In the genomic region with DNA sequence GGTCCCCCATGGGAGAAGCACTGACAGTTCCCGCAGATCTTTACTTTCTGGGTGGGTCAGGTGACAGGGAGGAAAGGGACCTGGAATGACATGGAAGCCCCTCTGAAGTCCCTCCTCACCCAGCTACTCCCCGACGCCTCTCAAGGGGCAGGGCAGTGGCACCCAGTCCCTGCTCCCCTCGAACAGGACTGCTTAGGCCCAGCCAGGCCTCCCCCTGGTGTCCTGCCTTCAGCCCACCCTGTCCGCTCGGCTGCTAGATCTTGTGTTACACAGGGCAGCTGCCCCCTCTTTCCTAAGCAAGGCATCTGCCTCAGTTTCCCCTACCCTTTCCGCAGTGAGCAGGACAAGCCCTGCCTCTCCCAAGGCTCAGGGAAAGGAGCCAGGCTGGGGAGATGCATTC, we compare ENCODE assay signal across 21 cellular contexts.
A peak's percentile ranks its signal among the peaks of the same experiment; 100 is the strongest.
DNase-seq lines count a peak whose midpoint lies in the region; ATAC-seq, FAIRE-seq and TF ChIP-seq lines count a peak whose summit lies in the region.
"Had no signal": no experiment of that assay in that cellular context is flagged by ENCODE, and none has a peak within 500 bp of the region (broad histone marks: within the 10 kb centered on the region; RNA-seq: fewer than 3 reads in every experiment).

No MANE protein-coding gene starts in this region.

- H3K27me3 ChIP-seq in upper lobe of right lung: no peaks in the 10 kb centered on the region
- H3K27me3 ChIP-seq: BE2C had no signal

- H3K9ac ChIP-seq in kidney (ENCODE audit: low read length in 2 of 2): no peak overlapping the region

- H3K4me1 ChIP-seq in kidney (ENCODE audit: control insufficient read depth in 1 of 2, insufficient read depth in 1 of 2, low read depth in 1 of 2, low read length in 2 of 2) (no peaks in the 10 kb centered on the region), upper lobe of right lung (no peaks in the 10 kb centered on the region)
- H3K4me1 ChIP-seq: BE2C, HAP-1 had no signal

- TF ChIP-seq CTCF in kidney (IDR thresholded peaks at IDR 0.05; ENCODE audit: borderline replicate concordance, extremely low read depth, insufficient read depth): no peak
- no peak for TF ChIP-seq CTCF in upper lobe of right lung (IDR thresholded peaks at IDR 0.05)

- peak; percentile 36 for ATAC-seq in stimulated activated naive CD8-positive, alpha-beta T cell treated with anti-CD3 and anti-CD28 coated beads, Interleukin-15, amount 100 ng/mL, for 72 hours
- no peak for ATAC-seq in stimulated activated naive CD8-positive, alpha-beta T cell treated with anti-CD3 and anti-CD28 coated beads, Interleukin-15, Interleukin-2, amounts not matched to agents 100 U/mL and 50 U/mL, for 24 hours
- no peak for ATAC-seq in upper lobe of right lung
- ATAC-seq in stimulated activated effector memory CD8-positive, alpha-beta T cell treated with anti-CD3 and anti-CD28 coated beads, Interleukin-12 subunit alpha, Interleukin-12 subunit beta, amount 100 ng/mL, for 72 hours: no peak
- ATAC-seq: GM12878 had no signal

- H3K36me3 Mint-ChIP-seq in stimulated activated effector memory CD8-positive, alpha-beta T cell treated with anti-CD3 and anti-CD28 coated beads, Interleukin-12 subunit alpha, Interleukin-12 subunit beta, amount 100 ng/mL, for 72 hours: no peaks in the 10 kb centered on the region
- H3K36me3 Mint-ChIP-seq: CD4-positive, CD25-positive, alpha-beta regulatory T cell; CD8-positive, alpha-beta memory T cell had no signal

- in situ Hi-C loops in KBM-7 (cut with MboI; ENCODE audit: low pct_unique_long_range_greater_than_20kb, low sequenced_read_pairs): no loop called here

- H3K9me3 ChIP-seq in kidney (ENCODE audit: control insufficient read depth in 1 of 2, low read length in 2 of 2) (no peaks in the 10 kb centered on the region), upper lobe of right lung (no peaks in the 10 kb centered on the region)
- H3K9me3 ChIP-seq: BE2C, HAP-1 had no signal

- no peak for FAIRE-seq in kidney (lab: Jason Lieb, UNC)
- FAIRE-seq: A204.1, GM12878 had no signal

- H3K9me3 Mint-ChIP-seq in stimulated activated naive CD8-positive, alpha-beta T cell treated with anti-CD3 and anti-CD28 coated beads, Interleukin-15, amount 100 ng/mL, for 72 hours: no peaks in the 10 kb centered on the region
- H3K9me3 Mint-ChIP-seq in stimulated activated effector memory CD8-positive, alpha-beta T cell treated with anti-CD3 and anti-CD28 coated beads, Interleukin-12 subunit alpha, Interleukin-12 subunit beta, amount 100 ng/mL, for 72 hours: no peaks in the 10 kb centered on the region
- H3K9me3 Mint-ChIP-seq: CD4-positive, CD25-positive, alpha-beta regulatory T cell had no signal

- no peak overlapping the region for H3K27ac ChIP-seq in kidney (ENCODE audit: low read depth in 2 of 2, low read length in 2 of 2)
- no peak overlapping the region for H3K27ac ChIP-seq in upper lobe of right lung

- H3K4me3 Mint-ChIP-seq in stimulated activated naive CD8-positive, alpha-beta T cell treated with anti-CD3 and anti-CD28 coated beads, Interleukin-15, amount 100 ng/mL, for 72 hours: no peak overlapping the region
- no peak overlapping the region for H3K4me3 Mint-ChIP-seq in stimulated activated effector memory CD8-positive, alpha-beta T cell treated with anti-CD3 and anti-CD28 coated beads, Interleukin-12 subunit alpha, Interleukin-12 subunit beta, amount 100 ng/mL, for 72 hours
- H3K4me3 Mint-ChIP-seq: CD4-positive, CD25-positive, alpha-beta regulatory T cell; CD8-positive, alpha-beta memory T cell had no signal

- no peak overlapping the region for H3K4me3 ChIP-seq in kidney (ENCODE audit: low read length in 2 of 2)
- H3K4me3 ChIP-seq in upper lobe of right lung: no peak overlapping the region
- H3K4me3 ChIP-seq: GM12878, HAP-1 had no signal

- no peaks in the 10 kb centered on the region for H3K4me1 Mint-ChIP-seq in stimulated activated naive CD8-positive, alpha-beta T cell treated with anti-CD3 and anti-CD28 coated beads, Interleukin-15, amount 100 ng/mL, for 72 hours
- H3K4me1 Mint-ChIP-seq in stimulated activated effector memory CD8-positive, alpha-beta T cell treated with anti-CD3 and anti-CD28 coated beads, Interleukin-12 subunit alpha, Interleukin-12 subunit beta, amount 100 ng/mL, for 72 hours: no peaks in the 10 kb centered on the region
- H3K4me1 Mint-ChIP-seq: CD8-positive, alpha-beta memory T cell had no signal

- H3K36me3 ChIP-seq in kidney (ENCODE audit: control insufficient read depth in 1 of 2, insufficient read depth in 2 of 2, low read length in 2 of 2) (no peaks in the 10 kb centered on the region), upper lobe of right lung (no peaks in the 10 kb centered on the region)
- H3K36me3 ChIP-seq: BE2C, HAP-1 had no signal

- H3K27ac Mint-ChIP-seq in stimulated activated naive CD8-positive, alpha-beta T cell treated with anti-CD3 and anti-CD28 coated beads, Interleukin-15, amount 100 ng/mL, for 72 hours: no peak overlapping the region
- H3K27ac Mint-ChIP-seq in stimulated activated effector memory CD8-positive, alpha-beta T cell treated with anti-CD3 and anti-CD28 coated beads, Interleukin-12 subunit alpha, Interleukin-12 subunit beta, amount 100 ng/mL, for 72 hours: no peak overlapping the region
- H3K27ac Mint-ChIP-seq: CD4-positive, CD25-positive, alpha-beta regulatory T cell; CD8-positive, alpha-beta memory T cell had no signal

- intact Hi-C loops in kidney (cut with DNase I) (no loop called here), posterior vena cava (cut with DNase I) (loop anchor here in 1 of 2 donors (5.0 kb wide), 1 partner anchor 827 kb away; no protein-coding TSS in a partner anchor), upper lobe of right lung (cut with DNase I) (no loop called here)

- no peaks in the 10 kb centered on the region for H3K27me3 Mint-ChIP-seq in stimulated activated naive CD8-positive, alpha-beta T cell treated with anti-CD3 and anti-CD28 coated beads, Interleukin-15, amount 100 ng/mL, for 72 hours

- DNase-seq in stimulated activated naive CD8-positive, alpha-beta T cell treated with anti-CD3 and anti-CD28 coated beads, Interleukin-15, amount 100 ng/mL, for 72 hours: no peak
- no peak for DNase-seq in stimulated activated naive CD8-positive, alpha-beta T cell treated with anti-CD3 and anti-CD28 coated beads, Interleukin-15, Interleukin-2, amounts not matched to agents 100 U/mL and 50 U/mL, for 24 hours
- DNase-seq in kidney: peak; percentile 37
- peak; percentile 43 for DNase-seq in posterior vena cava (ENCODE audit: low spot score)
- peak; percentile 58 for DNase-seq in upper lobe of right lung
- no peak for DNase-seq in KBM-7
- no peak for DNase-seq in stimulated activated effector memory CD8-positive, alpha-beta T cell treated with anti-CD3 and anti-CD28 coated beads, Interleukin-12 subunit alpha, Interleukin-12 subunit beta, amount 100 ng/mL, for 72 hours (ENCODE audit: low spot score in 2 of 2)
- DNase-seq in stimulated activated CD4-positive, alpha-beta T cell treated with anti-CD3 and anti-CD28 coated beads, Interleukin-12 subunit alpha, Interleukin-12 subunit beta, amount 100 ng/mL, for 4 hours: no peak
- DNase-seq: ACHN; BE2C; C1 segment of cervical spinal cord; CD4-positive, CD25-positive, alpha-beta regulatory T cell; CD8-positive, alpha-beta memory T cell; COR-L47; DMS 273 treated with DMSO at 0.1 percent for 48 hours; DMS53; DND-41; EL had no signal

Comparison
In these comparisons a context has a peak if more than half of its experiments do, and no peak if none do; other contexts are left out.
1. DNase-seq: peak in kidney (single experiment), posterior vena cava (single experiment) and upper lobe of right lung (single experiment); none in stimulated activated naive CD8-positive, alpha-beta T cell treated with anti-CD3 and anti-CD28 coated beads, Interleukin-15, amount 100 ng/mL, for 72 hours (0 of 2), stimulated activated naive CD8-positive, alpha-beta T cell treated with anti-CD3 and anti-CD28 coated beads, Interleukin-15, Interleukin-2, amounts not matched to agents 100 U/mL and 50 U/mL, for 24 hours (single experiment), KBM-7 (single experiment), stimulated activated effector memory CD8-positive, alpha-beta T cell treated with anti-CD3 and anti-CD28 coated beads, Interleukin-12 subunit alpha, Interleukin-12 subunit beta, amount 100 ng/mL, for 72 hours (0 of 2) and stimulated activated CD4-positive, alpha-beta T cell treated with anti-CD3 and anti-CD28 coated beads, Interleukin-12 subunit alpha, Interleukin-12 subunit beta, amount 100 ng/mL, for 4 hours (single experiment).